Comparison of ENCODE assay signal across 1 cellular context in genomic region chr4:40617903-40618302, GRCh38.
TF ChIP-seq lines count a peak whose summit lies in the region.

No MANE protein-coding gene starts in this region.

TF ChIP-seq in H1, 55 proteins besides CTCF, POLR2A, EP300 and RAD21:
- TF ChIP-seq CEBPB (IDR thresholded peaks at IDR 0.05; ENCODE audit: low read depth, low read length) (peak; percentile 71), KDM4A (IDR thresholded peaks at IDR 0.05; ENCODE audit: low read depth, low read length, severe bottlenecking) (no peak)
TF ChIP-seq in H1: peak in this region for 1.
